ENCODE assay signal across 6 cellular contexts in the genomic region with DNA sequence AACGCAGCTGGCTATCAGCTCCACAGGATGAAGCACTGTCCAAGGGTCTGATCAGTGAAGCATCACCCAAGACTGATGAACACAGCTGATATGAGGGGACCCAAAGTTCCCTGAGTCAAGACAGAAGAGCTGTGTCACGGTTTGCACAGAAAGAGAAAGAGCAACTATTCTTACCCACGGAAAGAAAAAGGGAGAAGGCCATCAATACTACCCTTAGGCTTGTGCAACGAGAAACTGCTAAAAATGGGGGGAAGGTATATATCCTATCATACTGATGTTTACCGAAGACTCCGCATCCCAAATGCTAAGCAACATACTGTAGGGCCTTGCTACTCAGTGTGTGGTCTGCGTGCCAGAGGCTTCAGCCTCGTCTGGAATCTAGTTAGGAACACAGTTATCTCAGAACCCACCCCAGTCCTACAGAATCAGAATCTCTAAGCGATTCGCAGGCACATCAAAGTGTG. TPM values are rescaled to one million over a fixed set of nuclear protein-coding genes. Genes with fewer than 3 reads are reported as not detected.
DNase-seq lines count a peak whose midpoint lies in the region; FAIRE-seq and TF ChIP-seq lines count a peak whose summit lies in the region.

No MANE protein-coding gene starts in this region.

- H3K9ac ChIP-seq in BLaER1 = peak overlapping the region; percentile 91

- H3K27ac ChIP-seq in BLaER1 (peak overlapping the region; percentile 93), thymus (ENCODE audit: low read depth) (peak overlapping the region; percentile 95)

- no peak for FAIRE-seq in HTR-8/SVneo (lab: Jason Lieb, UNC)

- H3K4me2 ChIP-seq in BLaER1 = peak overlapping the region; percentile 94

- WGBS in thymus = 4% methylated on average over 10 of the region's 10 CpGs

- peaks cover 56% of the 10 kb centered on the region for H4K20me1 ChIP-seq in BLaER1

- TF ChIP-seq CTCF in fibroblast of villous mesenchyme (IDR thresholded peaks at IDR 0.05; ENCODE audit: insufficient read depth, low read depth, low read length) = no peak

- peak overlapping the region; percentile 85 for H3K4me3 ChIP-seq in BLaER1
- peak overlapping the region; percentile 77 for H3K4me3 ChIP-seq in fibroblast of villous mesenchyme (ENCODE audit: low read depth, low read length)
- peak overlapping the region; percentile 96 for H3K4me3 ChIP-seq in thymus (ENCODE audit: low read length)

- H3K27me3 ChIP-seq in BLaER1 (no peaks in the 10 kb centered on the region), thymus (ENCODE audit: control insufficient read depth, insufficient read depth) (no peaks in the 10 kb centered on the region)

- H3K36me3 ChIP-seq in BLaER1 (peaks cover 14% of the 10 kb centered on the region), thymus (ENCODE audit: control insufficient read depth, insufficient read depth) (no peaks in the 10 kb centered on the region)

- DNase-seq in OCI-M1 (lab: John Stamatoyannopoulos, UW) (peak; percentile 65), fibroblast of villous mesenchyme (ENCODE audit: low read depth) (peak; percentile 35), SHP77 (lab: John Stamatoyannopoulos, UW) (no peak), HTR-8/SVneo (ENCODE audit: insufficient read length, low spot score) (no peak)

- no peaks in the 10 kb centered on the region for H3K9me3 ChIP-seq in BLaER1
- H3K9me3 ChIP-seq in thymus (ENCODE audit: control insufficient read depth) = no peaks in the 10 kb centered on the region

- H3K4me1 ChIP-seq in BLaER1 (peaks cover 82% of the 10 kb centered on the region), thymus (ENCODE audit: control insufficient read depth, insufficient read depth, low read length) (peaks cover 6% of the 10 kb centered on the region)

RNA-seq across cellular contexts. Expression of gene FASTKD5, which starts 0.7 kb away (rescaled TPM):
- total RNA-seq in fibroblast of villous mesenchyme = 10.3 and 19.0 TPM in 2 replicates
- 11.6 TPM for polyA plus RNA-seq in thymus

RNA-seq across cellular contexts. Expression of gene UBOX5, which starts 0.7 kb away (rescaled TPM):
- 4.2 and 4.3 TPM in 2 replicates for total RNA-seq in fibroblast of villous mesenchyme
- 4.7 TPM for polyA plus RNA-seq in thymus

RNA-seq across cellular contexts. Expression of gene LZTS3, which starts 14.3 kb away (rescaled TPM):
- 10.3 and 13.8 TPM in 2 replicates for total RNA-seq in fibroblast of villous mesenchyme
- 4.2 TPM for polyA plus RNA-seq in thymus

RNA-seq across cellular contexts. Expression of gene DDRGK1, which starts 45.5 kb away (rescaled TPM):
- 19.0 and 21.6 TPM in 2 replicates for total RNA-seq in fibroblast of villous mesenchyme
- polyA plus RNA-seq in thymus = 42.7 TPM

RNA-seq across cellular contexts. Expression of gene ITPA, which starts 50.3 kb away (rescaled TPM):
- total RNA-seq in fibroblast of villous mesenchyme = 29.8 and 40.3 TPM in 2 replicates
- 141 TPM for polyA plus RNA-seq in thymus

Comparison
In these comparisons a context has a peak if more than half of its experiments do, and no peak if none do; other contexts are left out.
1. DNase-seq: peak in OCI-M1 (single experiment) and fibroblast of villous mesenchyme (single experiment); none in SHP77 (0 of 2) and HTR-8/SVneo (single experiment).
2. Peak in every context shown above with its lines, with median percentiles within 50 percentile points of each other: H3K4me3 ChIP-seq.